11 cellular contexts compared by ENCODE assay signal in the genomic region with DNA sequence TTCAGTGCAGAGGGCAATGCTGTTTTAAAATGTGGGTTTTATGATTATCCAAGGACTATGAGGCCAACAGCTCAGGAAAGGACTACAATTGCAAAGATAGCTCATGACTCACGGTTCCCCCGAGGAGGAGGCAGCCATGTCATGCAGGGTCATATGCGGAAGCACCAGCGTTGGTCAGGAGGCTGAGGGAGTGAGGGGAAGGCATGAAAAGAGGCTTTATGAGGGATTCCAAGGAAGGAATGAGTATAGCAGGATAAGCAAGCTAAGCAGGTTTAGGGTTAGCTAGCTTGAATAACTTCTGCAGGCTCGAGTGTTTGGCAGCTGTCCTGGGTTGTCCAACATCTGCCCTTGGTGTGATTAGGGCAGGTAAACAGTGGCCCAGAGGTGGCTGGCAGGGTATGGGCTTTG.
DNase-seq lines count a peak whose midpoint lies in the region; ATAC-seq, FAIRE-seq and TF ChIP-seq lines count a peak whose summit lies in the region.
"Had no signal": no experiment of that assay in that cellular context is flagged by ENCODE, and none has a peak within 500 bp of the region (broad histone marks: within the 10 kb centered on the region; RNA-seq: fewer than 3 reads in every experiment).

No MANE protein-coding gene starts in this region.

- H3K27ac ChIP-seq in heart left ventricle (peak overlapping the region in 3 of 12 donors; percentile 36 to 88 (median 53)), left ventricle myocardium inferior (replicated peaks) (no peak overlapping the region), kidney (ENCODE audit: low read depth in 2 of 2, low read length in 2 of 2) (no peak overlapping the region), WERI-Rb-1 (no peak overlapping the region)

- peaks cover 10% of the 10 kb centered on the region for H3K27me3 Mint-ChIP-seq in activated naive CD4-positive, alpha-beta T cell treated with anti-CD3 and anti-CD28 coated beads, Interleukin-2, amount 10 ng/mL, durations not matched to agents 7 days and 5 days

- H3K4me3 ChIP-seq in heart left ventricle (peak overlapping the region in 1 of 12 donors; percentile 37), left ventricle myocardium inferior (no peak overlapping the region), kidney (ENCODE audit: low read length in 2 of 2) (no peak overlapping the region), WERI-Rb-1 (ENCODE audit: low read depth, low read length) (no peak overlapping the region)

- H3K36me3 ChIP-seq in heart left ventricle (no peaks in the 10 kb centered on the region), left ventricle myocardium inferior (no peaks in the 10 kb centered on the region), kidney (ENCODE audit: control insufficient read depth in 1 of 2, insufficient read depth in 2 of 2, low read length in 2 of 2) (no peaks in the 10 kb centered on the region), WERI-Rb-1 (no peaks in the 10 kb centered on the region)

- no peak for TF ChIP-seq CTCF in heart left ventricle (IDR thresholded peaks at IDR 0.05)
- no peak for TF ChIP-seq CTCF in left ventricle myocardium inferior (IDR thresholded peaks at IDR 0.05; ENCODE audit: borderline replicate concordance)
- TF ChIP-seq CTCF in kidney (IDR thresholded peaks at IDR 0.05; ENCODE audit: borderline replicate concordance, extremely low read depth, insufficient read depth): no peak
- TF ChIP-seq CTCF in WERI-Rb-1 (IDR thresholded peaks at IDR 0.05; ENCODE audit: low read depth, low read length): no peak

- intact Hi-C loops in heart left ventricle (cut with DNase I) (no loop called here), left ventricle myocardium inferior (cut with micrococcal nuclease) (no loop called here), kidney (cut with DNase I) (no loop called here)

- no peaks in the 10 kb centered on the region for H3K4me1 Mint-ChIP-seq in activated naive CD4-positive, alpha-beta T cell treated with anti-CD3 and anti-CD28 coated beads, Interleukin-2, amount 10 ng/mL, durations not matched to agents 7 days and 5 days

- H3K9me3 ChIP-seq in heart left ventricle (peaks cover 0 to 10% (median 0%) of the 10 kb centered on the region in 12 donors), left ventricle myocardium inferior (replicated peaks) (peaks cover 8% of the 10 kb centered on the region), kidney (ENCODE audit: control insufficient read depth in 1 of 2, low read length in 2 of 2) (no peaks in the 10 kb centered on the region), WERI-Rb-1 (ENCODE audit: severe bottlenecking) (no peaks in the 10 kb centered on the region)

- H3K9me3 Mint-ChIP-seq in activated naive CD4-positive, alpha-beta T cell treated with anti-CD3 and anti-CD28 coated beads, Interleukin-2, amount 10 ng/mL, durations not matched to agents 7 days and 5 days: no peaks in the 10 kb centered on the region

- H3K4me1 ChIP-seq in heart left ventricle: peaks cover 0 to 33% (median 4%) of the 10 kb centered on the region in 12 donors
- peaks cover 10% of the 10 kb centered on the region for H3K4me1 ChIP-seq in left ventricle myocardium inferior
- peaks cover 0 to 3% of the 10 kb centered on the region in 2 donors for H3K4me1 ChIP-seq in kidney (ENCODE audit: control insufficient read depth in 1 of 2, insufficient read depth in 1 of 2, low read depth in 1 of 2, low read length in 2 of 2)

- no peaks in the 10 kb centered on the region for H3K36me3 Mint-ChIP-seq in activated naive CD4-positive, alpha-beta T cell treated with anti-CD3 and anti-CD28 coated beads, Interleukin-2, amount 10 ng/mL, durations not matched to agents 7 days and 5 days

- ATAC-seq in heart left ventricle: peak in 3 of 4 donors; percentile 78 to 83 (median 80)
- ATAC-seq in stimulated activated naive CD8-positive, alpha-beta T cell treated with anti-CD3 and anti-CD28 coated beads, Interleukin-15, Interleukin-2, amounts not matched to agents 100 U/mL and 50 U/mL, for 24 hours: no peak
- ATAC-seq: activated CD4-positive, CD25-positive, alpha-beta regulatory T cell treated with anti-CD3 and anti-CD28 coated beads, Interleukin-2, amount 50 U/mL, for 24 hours had no signal

- H3K4me3 Mint-ChIP-seq in activated naive CD4-positive, alpha-beta T cell treated with anti-CD3 and anti-CD28 coated beads, Interleukin-2, amount 10 ng/mL, durations not matched to agents 7 days and 5 days: no peak overlapping the region

- H3K27me3 ChIP-seq in heart left ventricle (no peaks in the 10 kb centered on the region), left ventricle myocardium inferior (ENCODE audit: low read depth) (peaks cover 48% of the 10 kb centered on the region), WERI-Rb-1 (ENCODE audit: insufficient read depth, low read depth, severe bottlenecking) (peaks cover 82% of the 10 kb centered on the region)

- no peak overlapping the region for H3K9ac ChIP-seq in kidney (ENCODE audit: low read length in 2 of 2)

- no peak overlapping the region for H3K27ac Mint-ChIP-seq in activated naive CD4-positive, alpha-beta T cell treated with anti-CD3 and anti-CD28 coated beads, Interleukin-2, amount 10 ng/mL, durations not matched to agents 7 days and 5 days

- peak; percentile 21 to 70 (median 58) for DNase-seq in heart left ventricle
- no peak for DNase-seq in left ventricle myocardium inferior
- peak; percentile 67 for DNase-seq in astrocyte of the hippocampus (ENCODE audit: low read depth, low spot score)
- DNase-seq in kidney: peak; percentile 82
- DNase-seq in stimulated activated naive CD8-positive, alpha-beta T cell treated with anti-CD3 and anti-CD28 coated beads, Interleukin-15, Interleukin-2, amounts not matched to agents 100 U/mL and 50 U/mL, for 24 hours: no peak
- no peak for DNase-seq in activated naive CD4-positive, alpha-beta T cell treated with anti-CD3 and anti-CD28 coated beads, Interleukin-2, amount 10 ng/mL, durations not matched to agents 7 days and 5 days
- DNase-seq in WERI-Rb-1: no peak
- DNase-seq in occipital lobe (lab: John Stamatoyannopoulos, UW): no peak
- DNase-seq: NCI-H2171 had no signal

- WGBS in heart left ventricle, 4 donors: 41 to 45% (median 42%) methylated on average over 5 of the region's 5 CpGs

- no peak for FAIRE-seq in kidney (lab: Jason Lieb, UNC)
- FAIRE-seq: islet of Langerhans had no signal

- TF ChIP-seq POLR2A in heart left ventricle (IDR thresholded peaks at IDR 0.05): no peak

- CTCF ChIA-PET in activated naive CD4-positive, alpha-beta T cell treated with anti-CD3 and anti-CD28 coated beads, Interleukin-2, amount 10 ng/mL, durations not matched to agents 7 days and 5 days (lab: Charles Lee): interaction anchor here (1.2 kb wide), 1 partner anchor 11 kb away, joined by 3 read pairs; no protein-coding TSS in a partner anchor

Comparison
In these comparisons a context has a peak if more than half of its experiments do, and no peak if none do; other contexts are left out.
1. DNase-seq: peak in heart left ventricle (5 of 5), astrocyte of the hippocampus (single experiment) and kidney (single experiment); none in left ventricle myocardium inferior (single experiment), stimulated activated naive CD8-positive, alpha-beta T cell treated with anti-CD3 and anti-CD28 coated beads, Interleukin-15, Interleukin-2, amounts not matched to agents 100 U/mL and 50 U/mL, for 24 hours (single experiment), activated naive CD4-positive, alpha-beta T cell treated with anti-CD3 and anti-CD28 coated beads, Interleukin-2, amount 10 ng/mL, durations not matched to agents 7 days and 5 days (single experiment), WERI-Rb-1 (single experiment) and occipital lobe (single experiment).